In genomic region chr2:178279636-178280035, GRCh38 we compare ENCODE assay signal across 11 cellular contexts.
DNase-seq lines count a peak whose midpoint lies in the region; TF ChIP-seq lines count a peak whose summit lies in the region.
"Had no signal": no experiment of that assay in that cellular context is flagged by ENCODE, and none has a peak within 500 bp of the region (broad histone marks: within the 10 kb centered on the region; RNA-seq: fewer than 3 reads in every experiment).

No MANE protein-coding gene starts in this region.

- in situ Hi-C loops in G401 (cut with HindIII; ENCODE audit: low sequenced_read_pairs), result no loop called here

- POLR2A ChIA-PET in MCF 10A (lab: Yijun Ruan, JAX), result interaction anchor here (0.7 to 3.0 kb wide), 9 partner anchors 9 to 134 kb away, joined by 3 to 27 read pairs (median 5); partner anchors contain the start of gene OSBPL6

- intact Hi-C loops in MCF 10A (cut with micrococcal nuclease), result loop anchor here (1.0 kb wide), 2 partner anchors 84 to 147 kb away; no protein-coding TSS in a partner anchor
- intact Hi-C loops in breast epithelium (cut with DNase I; ENCODE audit: low total_unique reads), result no loop called here

- BruUV-seq in MCF 10A (replicated peaks; lab: Mats Ljungman, UMichigan), result no TSS peak

- H3K4me3 ChIP-seq in breast epithelium (no peak overlapping the region), mesodermal cell (ENCODE audit: extremely low read depth, insufficient read depth, low read length, poor library complexity, severe bottlenecking) (no peak overlapping the region)
- H3K4me3 ChIP-seq: HAP-1 had no signal

- H3K27ac Mint-ChIP-seq in MCF 10A (ENCODE audit: low read depth, unreplicated experiment) (no peak overlapping the region), chondrocyte (ENCODE audit: unreplicated experiment) (peak overlapping the region; percentile 38)

- H3K27me3 Mint-ChIP-seq in MCF 10A (ENCODE audit: insufficient read depth, unreplicated experiment) (no peaks in the 10 kb centered on the region), chondrocyte (ENCODE audit: low read depth) (no peaks in the 10 kb centered on the region)

- H3K4me1 Mint-ChIP-seq in MCF 10A (ENCODE audit: insufficient read depth, unreplicated experiment) (peaks cover 52% of the 10 kb centered on the region), chondrocyte (ENCODE audit: low read depth) (peaks cover 32% of the 10 kb centered on the region)

- no peaks in the 10 kb centered on the region for H3K27me3 ChIP-seq in breast epithelium

- H3K36me3 ChIP-seq in breast epithelium (no peaks in the 10 kb centered on the region), mesodermal cell (ENCODE audit: control insufficient read depth, insufficient read depth, low read length) (no peaks in the 10 kb centered on the region)
- H3K36me3 ChIP-seq: HAP-1 had no signal

- H3K9me3 ChIP-seq in breast epithelium, result no peaks in the 10 kb centered on the region
- no peaks in the 10 kb centered on the region for H3K9me3 ChIP-seq in mesodermal cell (ENCODE audit: control insufficient read depth, low read length)
- H3K9me3 ChIP-seq: HAP-1 had no signal

- no peak for TF ChIP-seq POLR2A in breast epithelium (IDR thresholded peaks at IDR 0.05)

- H3K27ac ChIP-seq in breast epithelium (no peak overlapping the region), mesodermal cell (ENCODE audit: low read depth, low read length, severe bottlenecking) (peak overlapping the region; percentile 93)

- H3K9me3 Mint-ChIP-seq in MCF 10A (ENCODE audit: unreplicated experiment), result no peaks in the 10 kb centered on the region
- no peaks in the 10 kb centered on the region for H3K9me3 Mint-ChIP-seq in chondrocyte (ENCODE audit: low read depth)

- TF ChIP-seq CTCF in MCF 10A (IDR thresholded peaks at IDR 0.05; ENCODE audit: unreplicated experiment), result no peak
- TF ChIP-seq CTCF in breast epithelium (IDR thresholded peaks at IDR 0.05), result no peak
- no peak for TF ChIP-seq CTCF in chondrocyte (IDR thresholded peaks at IDR 0.05)

- CTCF ChIA-PET in MCF 10A (lab: Yijun Ruan, JAX), result interaction anchor here (0.6 to 1.1 kb wide), 10 partner anchors 10 to 148 kb away, joined by 3 to 6 read pairs (median 4); no protein-coding TSS in a partner anchor

- WGBS in mesodermal cell (ENCODE audit: insufficient coverage in 2 of 2), 2 experiments, result 85 to 95% methylated on average over 4 of the region's 10 CpGs

- H3K4me3 Mint-ChIP-seq in MCF 10A (ENCODE audit: unreplicated experiment) (peak overlapping the region; percentile 1), chondrocyte (ENCODE audit: unreplicated experiment) (no peak overlapping the region)

- H3K36me3 Mint-ChIP-seq in MCF 10A (ENCODE audit: insufficient read depth, unreplicated experiment) (peaks cover 15% of the 10 kb centered on the region), chondrocyte (ENCODE audit: low read depth) (no peaks in the 10 kb centered on the region)

- H3K4me1 ChIP-seq in breast epithelium (peaks cover 0 to 7% of the 10 kb centered on the region in 2 donors), mesodermal cell (ENCODE audit: control insufficient read depth, insufficient read depth, low read length, poor library complexity, severe bottlenecking) (peaks cover 24% of the 10 kb centered on the region)

- DNase-seq in MCF 10A (ENCODE audit: unreplicated experiment) (no peak), breast epithelium (ENCODE audit: low spot score in 2 of 2) (no peak), chondrocyte (ENCODE audit: low spot score) (no peak), globus pallidus (ENCODE audit: low spot score) (no peak), G401 (ENCODE audit: low spot score) (no peak), KG1 (lab: John Stamatoyannopoulos, UW) (no peak)
- no peak for DNase-seq in effector CD8-positive, alpha-beta T cell (lab: John Stamatoyannopoulos, UW)
- DNase-seq: DMS153; NK-92 treated with Interleukin-12 subunit alpha and Interleukin-12 subunit beta, amount 100 ng/mL, for 24 hours had no signal
